In genomic region chr14:56136571-56137498, GRCh38 we compare ENCODE assay signal across 1 cellular context.
TF ChIP-seq lines count a peak whose summit lies in the region.

No MANE protein-coding gene starts in this region.

TF ChIP-seq in IMR-90, 13 proteins besides CTCF, POLR2A, EP300 and RAD21 (continued from another document):
- TF ChIP-seq ELK1 (IDR thresholded peaks at IDR 0.05; ENCODE audit: borderline replicate concordance, low read depth, low read length) (no peak), CEBPB (IDR thresholded peaks at IDR 0.05; ENCODE audit: low read depth, low read length) (no peak), RFX5 (IDR thresholded peaks at IDR 0.05; ENCODE audit: low read depth, low read length) (no peak), SMC3 (IDR thresholded peaks at IDR 0.05; ENCODE audit: low read depth, low read length) (no peak), MXI1 (IDR thresholded peaks at IDR 0.05; ENCODE audit: borderline replicate concordance, low read depth, low read length) (no peak), MAFK (IDR thresholded peaks at IDR 0.05; ENCODE audit: low read depth, low read length) (no peak)
